ENCODE assay signal across 24 cellular contexts in the genomic region with DNA sequence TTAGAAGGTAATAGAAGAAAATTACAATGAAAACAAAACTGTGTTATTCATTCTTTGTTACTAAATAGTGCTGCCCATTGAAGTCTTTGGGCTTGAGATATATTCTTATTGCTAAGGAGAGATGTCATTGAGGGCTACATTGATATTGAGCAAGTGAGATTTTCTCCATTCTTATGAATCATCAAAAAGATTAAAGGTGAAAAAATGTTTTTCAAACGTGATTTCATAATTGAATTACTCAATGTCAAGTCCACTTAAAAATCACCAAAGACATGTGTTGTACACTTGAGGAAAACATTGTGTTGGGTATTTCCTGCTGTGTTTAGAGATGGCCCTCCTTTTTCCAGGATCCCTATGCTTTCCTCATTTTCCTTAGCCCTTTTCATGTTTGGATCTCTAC.
"Had no signal": no experiment of that assay in that cellular context is flagged by ENCODE, and none has a peak within 500 bp of the region (broad histone marks: within the 10 kb centered on the region; RNA-seq: fewer than 3 reads in every experiment).

No MANE protein-coding gene starts in this region.

- FAIRE-seq: keratinocyte had no signal

- H3K36me3 ChIP-seq: heart right ventricle, tibial artery had no signal

- H3K9me3 ChIP-seq: mucosa of descending colon, tibial artery had no signal

- DNase-seq: activated CD4-positive, alpha-beta memory T cell treated with anti-CD3 and anti-CD28 coated beads for 36 hours; activated CD4-positive, alpha-beta T cell treated with anti-CD3 and anti-CD28 coated beads for 4 hours; activated CD4-positive, CD25-positive, alpha-beta regulatory T cell; activated effector memory CD4-positive, alpha-beta T cell treated with Interleukin-2 at 50 U/mL for 16 hours; activated naive CD4-positive, alpha-beta T cell treated with anti-CD3 and anti-CD28 coated beads for 36 hours; activated naive CD8-positive, alpha-beta T cell treated with anti-CD3 and anti-CD28 coated beads, Interleukin-2, amount 10 ng/mL, durations not matched to agents 7 days and 5 days; activated T-cell treated with anti-CD3 and anti-CD28 coated beads, Interleukin-2, amount 50 U/mL, for 72 hours; amygdala; dermis blood vessel endothelial cell; effector CD8-positive, alpha-beta T cell; heart right ventricle; left colon; mesenchymal stem cell; mucosa of descending colon; nephron progenitor cell; right cardiac atrium; stimulated activated CD4-positive, alpha-beta T cell treated with anti-CD3 and anti-CD28 coated beads, Interleukin-1b, Interleukin-23, amount 100 ng/mL, for 48 hours; stimulated activated naive CD8-positive, alpha-beta T cell treated with anti-CD3 and anti-CD28 coated beads, Interleukin-15, amount 100 ng/mL, for 72 hours; T1000; tibial artery had no signal

- H2AFZ ChIP-seq: parathyroid adenoma had no signal

- H3K27ac ChIP-seq: heart right ventricle, parathyroid adenoma, skin epidermis, tibial artery had no signal

- H3K27me3 ChIP-seq: heart right ventricle, tibial artery had no signal

- H3K79me2 ChIP-seq: parathyroid adenoma had no signal

- H3K9ac ChIP-seq: parathyroid adenoma had no signal

- H3K4me3 ChIP-seq: heart right ventricle, mucosa of descending colon, skin epidermis, tibial artery had no signal

- H3K4me1 ChIP-seq: parathyroid adenoma had no signal

- ATAC-seq: activated T-cell treated with anti-CD3 and anti-CD28 coated beads, Interleukin-2, amount 50 U/mL, for 72 hours; left colon; mucosa of descending colon; right cardiac atrium; stimulated activated effector memory CD8-positive, alpha-beta T cell treated with anti-CD3 and anti-CD28 coated beads, Interleukin-12 subunit alpha, Interleukin-12 subunit beta, amount 100 ng/mL, for 72 hours; stimulated activated naive CD8-positive, alpha-beta T cell treated with anti-CD3 and anti-CD28 coated beads, Interleukin-15, amount 100 ng/mL, for 72 hours had no signal
